11 cellular contexts compared by ENCODE assay signal in genomic region chr2:121722479-121722878, GRCh38. TPM values are rescaled to one million over a fixed set of nuclear protein-coding genes. Genes with fewer than 3 reads are reported as not detected.
A peak's percentile ranks its signal among the peaks of the same experiment; 100 is the strongest.
DNase-seq lines count a peak whose midpoint lies in the region; ATAC-seq and TF ChIP-seq lines count a peak whose summit lies in the region.
"Had no signal": no experiment of that assay in that cellular context is flagged by ENCODE, and none has a peak within 500 bp of the region (broad histone marks: within the 10 kb centered on the region; RNA-seq: fewer than 3 reads in every experiment).

No MANE protein-coding gene starts in this region.

- no peaks in the 10 kb centered on the region for H3K9me3 ChIP-seq in right atrium auricular region

- POLR2A ChIA-PET in RWPE1 (lab: Yijun Ruan, JAX; ENCODE audit: low non-redundant PET), result interaction anchor here (0.6 kb wide), 1 partner anchor 191 kb away, joined by 3 read pairs; no protein-coding TSS in a partner anchor

- no peaks in the 10 kb centered on the region for H3K4me1 ChIP-seq in right atrium auricular region

- ATAC-seq in Right ventricle myocardium inferior, result peak; percentile 47
- ATAC-seq in esophagus mucosa, result peak; percentile 77
- peak; percentile 93 for ATAC-seq in stimulated activated naive CD8-positive, alpha-beta T cell treated with anti-CD3 and anti-CD28 coated beads, Interleukin-15, Interleukin-2, amounts not matched to agents 100 U/mL and 50 U/mL, for 24 hours
- ATAC-seq in GM21515 (IDR thresholded peaks at IDR 0.05; ENCODE audit: unreplicated experiment), result no peak
- ATAC-seq in HG03159 (IDR thresholded peaks at IDR 0.05; ENCODE audit: unreplicated experiment), result no peak

- CTCF ChIA-PET in RWPE1 (lab: Yijun Ruan, JAX), result interaction anchor here (0.6 to 0.8 kb wide), 2 partner anchors 127 to 192 kb away, joined by 3 read pairs; partner anchors contain the start of gene RNU4ATAC

- peaks cover 15% of the 10 kb centered on the region for H3K36me3 ChIP-seq in right atrium auricular region

- H3K4me3 ChIP-seq in right atrium auricular region, result no peak overlapping the region

- intact Hi-C loops in Right ventricle myocardium inferior (cut with DNase I), result loop anchor here (10.0 kb wide), 1 partner anchor 628 kb away; no protein-coding TSS in a partner anchor

- TF ChIP-seq CTCF in right atrium auricular region (IDR thresholded peaks at IDR 0.05), result no peak
- no peak for TF ChIP-seq CTCF in RWPE1 (conservative IDR thresholded peaks at IDR 0.05; ENCODE audit: low read depth)

- no peaks in the 10 kb centered on the region for H3K27me3 ChIP-seq in right atrium auricular region

- H3K27ac ChIP-seq in right atrium auricular region (no peak overlapping the region), RWPE1 (no peak overlapping the region; the same call in 1 of the 2 replicates)

- DNase-seq in Right ventricle myocardium inferior (ENCODE audit: missing footprints) (no peak), right atrium auricular region (ENCODE audit: low spot score) (no peak), RWPE1 (ENCODE audit: low spot score) (peak; percentile 68), DMS114 treated with DMSO at 0.1 percent for 48 hours (lab: John Stamatoyannopoulos, UW; ENCODE audit: unreplicated experiment) (no peak)
- DNase-seq in stimulated activated naive CD8-positive, alpha-beta T cell treated with anti-CD3 and anti-CD28 coated beads, Interleukin-15, Interleukin-2, amounts not matched to agents 100 U/mL and 50 U/mL, for 24 hours, result peak; percentile 25
- DNase-seq: activated effector memory CD4-positive, alpha-beta T cell treated with Interleukin-2 at 50 U/mL for 16 hours; Calu3; SHP77 treated with DMSO at 0.1 percent for 48 hours had no signal

RNA-seq across cellular contexts. Expression of gene NIFK, which starts 14.2 kb away (rescaled TPM):
- 18.3 TPM for total RNA-seq in Right ventricle myocardium inferior
- 10 to 100 TPM; 13.3 to 14.9 TPM for total RNA-seq in right atrium auricular region
- 54.8 TPM for total RNA-seq in esophagus mucosa

RNA-seq across cellular contexts. Expression of gene TSN, which starts 33.0 kb away (rescaled TPM):
- total RNA-seq in Right ventricle myocardium inferior (32.1 TPM), right atrium auricular region (10 to 100 TPM; 22.4 to 30.9 TPM), esophagus mucosa (38.7 TPM)

Comparison
In these comparisons a context has a peak if more than half of its experiments do, and no peak if none do; other contexts are left out.
1. ATAC-seq: peak in Right ventricle myocardium inferior (single experiment), esophagus mucosa (single experiment) and stimulated activated naive CD8-positive, alpha-beta T cell treated with anti-CD3 and anti-CD28 coated beads, Interleukin-15, Interleukin-2, amounts not matched to agents 100 U/mL and 50 U/mL, for 24 hours (single experiment); none in GM21515 (single experiment) and HG03159 (single experiment).
2. DNase-seq: peak in RWPE1 (single experiment) and stimulated activated naive CD8-positive, alpha-beta T cell treated with anti-CD3 and anti-CD28 coated beads, Interleukin-15, Interleukin-2, amounts not matched to agents 100 U/mL and 50 U/mL, for 24 hours (single experiment); none in Right ventricle myocardium inferior (single experiment), right atrium auricular region (single experiment) and DMS114 treated with DMSO at 0.1 percent for 48 hours (single experiment).